Comparison of ENCODE assay signal across 18 cellular contexts in the genomic region with DNA sequence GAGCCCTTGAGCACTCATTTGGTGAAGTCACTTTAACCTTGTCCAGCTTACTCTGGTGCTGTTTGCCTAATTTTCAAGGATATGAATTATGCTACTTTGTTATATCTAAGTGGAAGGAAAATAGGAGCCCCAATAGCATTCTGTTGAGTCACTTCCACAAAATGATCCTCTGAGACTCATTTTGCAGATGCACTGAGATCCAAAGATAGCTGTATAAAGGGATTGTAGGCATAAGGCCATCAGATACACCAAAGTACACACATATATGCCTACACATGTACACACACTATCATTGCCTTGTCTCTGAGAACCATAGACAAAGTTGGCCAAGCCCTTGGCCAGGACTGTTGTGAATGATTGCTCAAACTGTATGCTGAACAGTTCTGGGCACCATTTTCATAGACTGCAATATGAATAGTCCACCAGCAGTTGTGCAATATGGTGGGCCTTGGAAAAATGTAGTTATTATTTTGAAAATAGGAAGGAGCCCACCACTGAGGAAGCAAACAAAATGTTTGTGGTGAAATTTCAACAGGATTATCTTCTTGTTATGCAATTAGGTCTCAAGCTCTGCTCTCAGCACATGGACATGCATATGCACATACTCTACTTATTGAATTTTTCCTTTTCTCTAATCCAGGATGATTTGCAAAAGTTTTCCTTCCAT.
DNase-seq lines count a peak whose midpoint lies in the region; ATAC-seq and TF ChIP-seq lines count a peak whose summit lies in the region.
"Had no signal": no experiment of that assay in that cellular context is flagged by ENCODE, and none has a peak within 500 bp of the region (broad histone marks: within the 10 kb centered on the region; RNA-seq: fewer than 3 reads in every experiment).

No MANE protein-coding gene starts in this region.

- H3K79me2 ChIP-seq in ACC112 (ENCODE audit: control insufficient read depth, insufficient read depth, low read length, unreplicated experiment): no peaks in the 10 kb centered on the region

- TF ChIP-seq EP300 in suprapubic skin (IDR thresholded peaks at IDR 0.05): no peak

- H3K27me3 ChIP-seq in ACC112 (ENCODE audit: insufficient read depth, low read length) (no peaks in the 10 kb centered on the region), suprapubic skin (no peaks in the 10 kb centered on the region)
- H3K27me3 ChIP-seq: neutrophil, upper lobe of left lung had no signal

- TF ChIP-seq POLR2A in suprapubic skin (IDR thresholded peaks at IDR 0.05): no peak

- H3K27ac ChIP-seq in ACC112 (ENCODE audit: low read depth, low read length) (peak overlapping the region; percentile 74), suprapubic skin (no peak overlapping the region)
- H3K27ac ChIP-seq: neutrophil, upper lobe of left lung had no signal

- peak overlapping the region; percentile 10; the same call in 1 of the 2 replicates for H3K4me3 ChIP-seq in ACC112 (ENCODE audit: low read depth, low read length)
- no peak overlapping the region for H3K4me3 ChIP-seq in fibroblast of mammary gland (ENCODE audit: control insufficient read depth, low read depth, low read length)
- no peak overlapping the region for H3K4me3 ChIP-seq in suprapubic skin
- H3K4me3 ChIP-seq: upper lobe of left lung had no signal

- no peaks in the 10 kb centered on the region for H3K9me3 ChIP-seq in suprapubic skin
- H3K9me3 ChIP-seq: neutrophil, upper lobe of left lung had no signal

- no peaks in the 10 kb centered on the region for H3K36me3 ChIP-seq in ACC112 (ENCODE audit: insufficient read depth, low read length)
- no peaks in the 10 kb centered on the region for H3K36me3 ChIP-seq in suprapubic skin
- H3K36me3 ChIP-seq: neutrophil, upper lobe of left lung had no signal

- ATAC-seq in HG03354 (IDR thresholded peaks at IDR 0.05; ENCODE audit: poor library complexity, severe bottlenecking, unreplicated experiment): no peak
- no peak for ATAC-seq in GM18520 (IDR thresholded peaks at IDR 0.05; ENCODE audit: unreplicated experiment)
- ATAC-seq: left cardiac atrium had no signal

- H3K4me1 ChIP-seq in ACC112 (ENCODE audit: control insufficient read depth, insufficient read depth, low read length, unreplicated experiment) (peaks cover 33% of the 10 kb centered on the region), suprapubic skin (no peaks in the 10 kb centered on the region)
- H3K4me1 ChIP-seq: upper lobe of left lung had no signal

- TF ChIP-seq CTCF in fibroblast of mammary gland (conservative IDR thresholded peaks at IDR 0.05; ENCODE audit: control insufficient read depth, insufficient read depth, low read depth, low read length) (no peak), suprapubic skin (IDR thresholded peaks at IDR 0.05) (no peak)

- DNase-seq in HS-5 (ENCODE audit: low read depth) (peak; percentile 58), RKO (ENCODE audit: low spot score) (peak; percentile 24), fibroblast of mammary gland (ENCODE audit: low read depth) (peak; percentile 75), foreskin melanocyte (no peak), suprapubic skin (ENCODE audit: low spot score in 2 of 2) (no peak)
- DNase-seq: ACHN; activated naive CD8-positive, alpha-beta T cell treated with anti-CD3 and anti-CD28 coated beads for 36 hours; effector CD4-positive, alpha-beta T cell; left cardiac atrium; NCI-H1105; NCI-H2171 treated with DMSO at 0.1 percent for 48 hours; NCI-H774; Right ventricle myocardium superior; upper lobe of left lung had no signal

- H2AFZ ChIP-seq in ACC112 (ENCODE audit: low read length, unreplicated experiment): peak overlapping the region; percentile 39

Comparison
In these comparisons a context has a peak if more than half of its experiments do, and no peak if none do; other contexts are left out.
1. DNase-seq: peak in HS-5 (single experiment), RKO (single experiment) and fibroblast of mammary gland (single experiment); none in foreskin melanocyte (single experiment) and suprapubic skin (0 of 2).